25 cellular contexts compared by ENCODE assay signal in genomic region chr6:31321005-31321707, GRCh38.
"Had no signal": no experiment of that assay in that cellular context is flagged by ENCODE, and none has a peak within 500 bp of the region (broad histone marks: within the 10 kb centered on the region; RNA-seq: fewer than 3 reads in every experiment).

No MANE protein-coding gene starts in this region.

- H3K4me1 Mint-ChIP-seq: nephron; neural progenitor cell; stimulated activated effector memory CD8-positive, alpha-beta T cell treated with anti-CD3 and anti-CD28 coated beads, Interleukin-12 subunit alpha, Interleukin-12 subunit beta, amount 100 ng/mL, for 72 hours; stimulated activated naive B cell treated with anti-CD40 and anti-IgM and Interleukin-4, amounts not matched to agents 10 μg/mL and 1 μg/mL and 100 μg/mL, for 72 hours had no signal

- H3K4me1 ChIP-seq: neural progenitor cell, parathyroid adenoma, psoas muscle, right lobe of liver, sigmoid colon, stomach, thyroid gland, tibial nerve, upper lobe of left lung, vagina had no signal

- H3K9ac ChIP-seq: neural progenitor cell, parathyroid adenoma had no signal

- H2AFZ ChIP-seq: neural progenitor cell, parathyroid adenoma had no signal

- H3K9me3 ChIP-seq: ovary, psoas muscle, right lobe of liver, sigmoid colon, stomach, thoracic aorta, thyroid gland, tibial nerve, upper lobe of left lung, vagina had no signal

- DNase-seq: occipital lobe; ovary; posterior cingulate gyrus; psoas muscle; right cardiac atrium; right lobe of liver; sigmoid colon; stimulated activated CD4-positive, alpha-beta T cell treated with anti-CD3 and anti-CD28 coated beads, Interleukin-15, amount 100 ng/mL, for 24 hours; stimulated activated CD4-positive, alpha-beta T cell treated with anti-CD3 and anti-CD28 coated beads, Interleukin-2, amount 100 ng/mL, for 48 hours; stimulated activated CD4-positive, alpha-beta T cell treated with anti-CD3 and anti-CD28 coated beads, Interleukin-4, amount 100 ng/mL, for 24 hours; stimulated activated naive B cell treated with anti-CD40 and anti-IgM and Interleukin-4, amounts not matched to agents 10 μg/mL and 1 μg/mL and 100 μg/mL, for 72 hours; stimulated activated naive CD4-positive, alpha-beta T cell treated with Interleukin-2 at 50 U/mL for 16 hours; stomach; thyroid gland; trophoblast cell; upper lobe of left lung had no signal

- H3K36me3 Mint-ChIP-seq: neural progenitor cell; stimulated activated effector memory CD8-positive, alpha-beta T cell treated with anti-CD3 and anti-CD28 coated beads, Interleukin-12 subunit alpha, Interleukin-12 subunit beta, amount 100 ng/mL, for 72 hours had no signal

- H3K27me3 ChIP-seq: neural progenitor cell, ovary, right lobe of liver, sigmoid colon, stomach, thyroid gland, tibial nerve, upper lobe of left lung, vagina had no signal

- H3K27ac Mint-ChIP-seq: nephron; neural progenitor cell; progenitor cell of endocrine pancreas; stimulated activated effector memory CD8-positive, alpha-beta T cell treated with anti-CD3 and anti-CD28 coated beads, Interleukin-12 subunit alpha, Interleukin-12 subunit beta, amount 100 ng/mL, for 72 hours; stimulated activated naive B cell treated with anti-CD40 and anti-IgM and Interleukin-4, amounts not matched to agents 10 μg/mL and 1 μg/mL and 100 μg/mL, for 72 hours; stimulated activated naive CD8-positive, alpha-beta T cell treated with anti-CD3 and anti-CD28 coated beads, Interleukin-15, Interleukin-2, amounts not matched to agents 100 ng/mL and 50 ng/mL, for 24 hours had no signal

- H3K27ac ChIP-seq: neural progenitor cell, ovary, parathyroid adenoma, psoas muscle, right lobe of liver, sigmoid colon, stomach, thoracic aorta, thyroid gland, tibial nerve, upper lobe of left lung, vagina had no signal

- ATAC-seq: psoas muscle; right cardiac atrium; right lobe of liver; stimulated activated effector memory CD8-positive, alpha-beta T cell treated with anti-CD3 and anti-CD28 coated beads, Interleukin-12 subunit alpha, Interleukin-12 subunit beta, amount 100 ng/mL, for 72 hours; stimulated activated naive B cell treated with anti-CD40 and anti-IgM and Interleukin-4, amounts not matched to agents 10 μg/mL and 1 μg/mL and 100 μg/mL, for 72 hours had no signal

- H3K9me3 Mint-ChIP-seq: neural progenitor cell; stimulated activated effector memory CD8-positive, alpha-beta T cell treated with anti-CD3 and anti-CD28 coated beads, Interleukin-12 subunit alpha, Interleukin-12 subunit beta, amount 100 ng/mL, for 72 hours had no signal

- H3K4me3 Mint-ChIP-seq: nephron; neural progenitor cell; stimulated activated effector memory CD8-positive, alpha-beta T cell treated with anti-CD3 and anti-CD28 coated beads, Interleukin-12 subunit alpha, Interleukin-12 subunit beta, amount 100 ng/mL, for 72 hours; stimulated activated naive B cell treated with anti-CD40 and anti-IgM and Interleukin-4, amounts not matched to agents 10 μg/mL and 1 μg/mL and 100 μg/mL, for 72 hours; stimulated activated naive CD8-positive, alpha-beta T cell treated with anti-CD3 and anti-CD28 coated beads, Interleukin-15, Interleukin-2, amounts not matched to agents 100 ng/mL and 50 ng/mL, for 24 hours had no signal

- H3K36me3 ChIP-seq: neural progenitor cell, ovary, right lobe of liver, sigmoid colon, stomach, thoracic aorta, thyroid gland, tibial nerve, upper lobe of left lung, vagina had no signal

- H3K4me2 ChIP-seq: neural progenitor cell had no signal

- H3K4me3 ChIP-seq: neural progenitor cell, ovary, psoas muscle, right lobe of liver, sigmoid colon, stomach, thoracic aorta, thyroid gland, tibial nerve, upper lobe of left lung, vagina had no signal

- H3K79me2 ChIP-seq: parathyroid adenoma had no signal
